In genomic region chr22:25898707-25899365, GRCh38 we compare ENCODE assay signal across 11 cellular contexts.
A peak's percentile ranks its signal among the peaks of the same experiment; 100 is the strongest.
DNase-seq lines count a peak whose midpoint lies in the region; ATAC-seq and TF ChIP-seq lines count a peak whose summit lies in the region.
"Had no signal": no experiment of that assay in that cellular context is flagged by ENCODE, and none has a peak within 500 bp of the region (broad histone marks: within the 10 kb centered on the region; RNA-seq: fewer than 3 reads in every experiment).

No MANE protein-coding gene starts in this region.

- intact Hi-C loops in activated CD8-positive, alpha-beta T cell treated with anti-CD3 and anti-CD28 coated beads for 36 hours (cut with micrococcal nuclease): no loop called here

- no peak overlapping the region for H3K4me3 Mint-ChIP-seq in activated CD8-positive, alpha-beta T cell treated with anti-CD3 and anti-CD28 coated beads for 36 hours
- H3K4me3 Mint-ChIP-seq in activated CD8-positive, alpha-beta T cell treated with anti-CD3 and anti-CD28 coated beads, Interleukin-2, amount 10 ng/mL, durations not matched to agents 7 days and 5 days: no peak overlapping the region
- H3K4me3 Mint-ChIP-seq in type B pancreatic cell: no peak overlapping the region
- H3K4me3 Mint-ChIP-seq: CD4-positive, alpha-beta T cell had no signal

- no peak overlapping the region for H3K27ac ChIP-seq in substantia nigra (ENCODE audit: low read depth, low read length, poor library complexity, severe bottlenecking)

- H3K27ac Mint-ChIP-seq in activated CD8-positive, alpha-beta T cell treated with anti-CD3 and anti-CD28 coated beads for 36 hours: no peak overlapping the region
- no peak overlapping the region for H3K27ac Mint-ChIP-seq in activated CD8-positive, alpha-beta T cell treated with anti-CD3 and anti-CD28 coated beads, Interleukin-2, amount 10 ng/mL, durations not matched to agents 7 days and 5 days
- H3K27ac Mint-ChIP-seq in type B pancreatic cell: no peak overlapping the region
- H3K27ac Mint-ChIP-seq: CD4-positive, alpha-beta T cell had no signal

- no peak for TF ChIP-seq CTCF in activated CD8-positive, alpha-beta T cell treated with anti-CD3 and anti-CD28 coated beads for 36 hours (IDR thresholded peaks at IDR 0.05)
- peak; percentile 42; the same call in 1 of the 2 replicates for TF ChIP-seq CTCF in LNCAP (IDR thresholded peaks at IDR 0.05)
- TF ChIP-seq CTCF in type B pancreatic cell (conservative IDR thresholded peaks at IDR 0.05): peak; percentile 66

- POLR2A ChIA-PET in activated CD8-positive, alpha-beta T cell treated with anti-CD3 and anti-CD28 coated beads for 36 hours (lab: Charles Lee): no interaction called here
- POLR2A ChIA-PET in activated CD8-positive, alpha-beta T cell treated with anti-CD3 and anti-CD28 coated beads, Interleukin-2, amount 10 ng/mL, durations not matched to agents 7 days and 5 days (lab: Charles Lee): no interaction called here

- CTCF ChIA-PET in activated CD8-positive, alpha-beta T cell treated with anti-CD3 and anti-CD28 coated beads for 36 hours (lab: Charles Lee): interaction anchor here (0.9 kb wide), 1 partner anchor 9 kb away, joined by 3 read pairs; no protein-coding TSS in a partner anchor
- CTCF ChIA-PET in activated CD8-positive, alpha-beta T cell treated with anti-CD3 and anti-CD28 coated beads, Interleukin-2, amount 10 ng/mL, durations not matched to agents 7 days and 5 days (lab: Charles Lee): no interaction called here

- no peaks in the 10 kb centered on the region for H3K36me3 Mint-ChIP-seq in activated CD8-positive, alpha-beta T cell treated with anti-CD3 and anti-CD28 coated beads for 36 hours (ENCODE audit: low read depth)
- no peaks in the 10 kb centered on the region for H3K36me3 Mint-ChIP-seq in activated CD8-positive, alpha-beta T cell treated with anti-CD3 and anti-CD28 coated beads, Interleukin-2, amount 10 ng/mL, durations not matched to agents 7 days and 5 days (ENCODE audit: low read depth)
- H3K36me3 Mint-ChIP-seq in type B pancreatic cell: no peaks in the 10 kb centered on the region

- ATAC-seq in activated CD8-positive, alpha-beta T cell treated with anti-CD3 and anti-CD28 coated beads for 36 hours: no peak
- ATAC-seq in activated CD8-positive, alpha-beta T cell treated with anti-CD3 and anti-CD28 coated beads, Interleukin-2, amount 10 ng/mL, durations not matched to agents 7 days and 5 days: no peak

- no peaks in the 10 kb centered on the region for H3K4me1 Mint-ChIP-seq in activated CD8-positive, alpha-beta T cell treated with anti-CD3 and anti-CD28 coated beads for 36 hours (ENCODE audit: low read depth)
- H3K4me1 Mint-ChIP-seq in activated CD8-positive, alpha-beta T cell treated with anti-CD3 and anti-CD28 coated beads, Interleukin-2, amount 10 ng/mL, durations not matched to agents 7 days and 5 days (ENCODE audit: low read depth): no peaks in the 10 kb centered on the region
- H3K4me1 Mint-ChIP-seq in type B pancreatic cell (ENCODE audit: unreplicated experiment): no peaks in the 10 kb centered on the region

- no peaks in the 10 kb centered on the region for H3K9me3 Mint-ChIP-seq in activated CD8-positive, alpha-beta T cell treated with anti-CD3 and anti-CD28 coated beads for 36 hours
- H3K9me3 Mint-ChIP-seq in activated CD8-positive, alpha-beta T cell treated with anti-CD3 and anti-CD28 coated beads, Interleukin-2, amount 10 ng/mL, durations not matched to agents 7 days and 5 days (ENCODE audit: insufficient read depth): no peaks in the 10 kb centered on the region
- no peaks in the 10 kb centered on the region for H3K9me3 Mint-ChIP-seq in type B pancreatic cell
- H3K9me3 Mint-ChIP-seq: CD4-positive, alpha-beta T cell had no signal

- peaks cover 6% of the 10 kb centered on the region for H3K27me3 Mint-ChIP-seq in activated CD8-positive, alpha-beta T cell treated with anti-CD3 and anti-CD28 coated beads for 36 hours
- peaks cover 3% of the 10 kb centered on the region for H3K27me3 Mint-ChIP-seq in activated CD8-positive, alpha-beta T cell treated with anti-CD3 and anti-CD28 coated beads, Interleukin-2, amount 10 ng/mL, durations not matched to agents 7 days and 5 days (ENCODE audit: low read depth)
- H3K27me3 Mint-ChIP-seq in type B pancreatic cell: peaks cover 15% of the 10 kb centered on the region

- peak; percentile 2 for DNase-seq in activated CD8-positive, alpha-beta T cell treated with anti-CD3 and anti-CD28 coated beads for 36 hours
- DNase-seq in activated CD8-positive, alpha-beta T cell treated with anti-CD3 and anti-CD28 coated beads, Interleukin-2, amount 10 ng/mL, durations not matched to agents 7 days and 5 days: no peak
- DNase-seq in cerebellar cortex (ENCODE audit: low spot score) (peak; percentile 20), type B pancreatic cell (ENCODE audit: extremely low spot score, unreplicated experiment) (no peak), substantia nigra (lab: John Stamatoyannopoulos, UW) (no peak), NCI-H345 (lab: John Stamatoyannopoulos, UW) (no peak)
- DNase-seq in stimulated activated CD4-positive, alpha-beta T cell treated with anti-CD3 and anti-CD28 coated beads, Interleukin-4, amount 100 ng/mL, for 24 hours: no peak
- DNase-seq: activated naive CD4-positive, alpha-beta T cell; CD4-positive, alpha-beta T cell; NCI-H1105 treated with DMSO at 0.1 percent for 48 hours had no signal

Comparison
In these comparisons a context has a peak if more than half of its experiments do, and no peak if none do; other contexts are left out.
1. DNase-seq: peak in activated CD8-positive, alpha-beta T cell treated with anti-CD3 and anti-CD28 coated beads for 36 hours (single experiment) and cerebellar cortex (single experiment); none in activated CD8-positive, alpha-beta T cell treated with anti-CD3 and anti-CD28 coated beads, Interleukin-2, amount 10 ng/mL, durations not matched to agents 7 days and 5 days (single experiment), type B pancreatic cell (single experiment), stimulated activated CD4-positive, alpha-beta T cell treated with anti-CD3 and anti-CD28 coated beads, Interleukin-4, amount 100 ng/mL, for 24 hours (single experiment), substantia nigra (0 of 49) and NCI-H345 (single experiment).